In the genomic region with DNA sequence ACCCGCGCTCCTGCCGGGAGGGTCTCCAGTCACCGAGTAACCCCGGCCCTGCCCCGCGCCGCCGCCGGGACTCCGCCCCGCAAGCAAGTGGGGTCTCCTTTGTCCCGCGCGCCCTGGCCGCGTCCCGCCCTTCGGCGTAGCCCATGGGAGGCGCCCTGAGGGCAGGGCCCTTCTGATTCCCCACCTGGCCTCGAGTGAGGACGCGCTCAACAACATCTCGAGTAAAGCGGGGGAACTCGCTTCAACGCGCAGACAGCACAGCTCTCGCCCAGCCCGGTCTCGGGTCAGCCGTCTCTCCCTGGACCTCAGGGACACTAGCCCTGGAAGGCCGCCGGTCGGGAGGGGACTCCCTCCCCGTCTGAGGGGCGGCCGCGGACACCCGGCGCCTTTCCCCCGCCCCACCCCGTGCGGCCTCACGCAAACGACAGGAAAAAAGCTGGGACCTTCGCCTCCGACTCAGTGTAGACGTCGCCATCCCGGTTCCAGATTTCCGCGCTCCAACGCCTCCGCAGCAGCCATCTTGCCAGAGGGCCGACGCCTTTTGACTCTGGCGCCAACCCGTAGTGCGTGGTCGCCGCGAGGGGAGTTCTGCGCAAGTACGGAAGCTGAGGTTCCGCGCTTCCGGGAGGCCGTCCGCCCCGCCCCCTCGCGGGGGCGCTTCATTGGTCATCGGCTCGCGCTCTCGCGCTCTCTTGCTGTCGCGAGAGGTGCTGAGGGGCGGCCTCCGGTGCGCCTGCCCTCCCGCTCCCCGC, we compare ENCODE assay signal across 1 cellular context.
TF ChIP-seq lines count a peak whose summit lies in the region.

No MANE protein-coding gene starts in this region.

TF ChIP-seq in HepG2, 621 proteins besides CTCF, POLR2A, EP300 and RAD21 (continued from another document and continues in another):
- TF ChIP-seq, protein P1, sequence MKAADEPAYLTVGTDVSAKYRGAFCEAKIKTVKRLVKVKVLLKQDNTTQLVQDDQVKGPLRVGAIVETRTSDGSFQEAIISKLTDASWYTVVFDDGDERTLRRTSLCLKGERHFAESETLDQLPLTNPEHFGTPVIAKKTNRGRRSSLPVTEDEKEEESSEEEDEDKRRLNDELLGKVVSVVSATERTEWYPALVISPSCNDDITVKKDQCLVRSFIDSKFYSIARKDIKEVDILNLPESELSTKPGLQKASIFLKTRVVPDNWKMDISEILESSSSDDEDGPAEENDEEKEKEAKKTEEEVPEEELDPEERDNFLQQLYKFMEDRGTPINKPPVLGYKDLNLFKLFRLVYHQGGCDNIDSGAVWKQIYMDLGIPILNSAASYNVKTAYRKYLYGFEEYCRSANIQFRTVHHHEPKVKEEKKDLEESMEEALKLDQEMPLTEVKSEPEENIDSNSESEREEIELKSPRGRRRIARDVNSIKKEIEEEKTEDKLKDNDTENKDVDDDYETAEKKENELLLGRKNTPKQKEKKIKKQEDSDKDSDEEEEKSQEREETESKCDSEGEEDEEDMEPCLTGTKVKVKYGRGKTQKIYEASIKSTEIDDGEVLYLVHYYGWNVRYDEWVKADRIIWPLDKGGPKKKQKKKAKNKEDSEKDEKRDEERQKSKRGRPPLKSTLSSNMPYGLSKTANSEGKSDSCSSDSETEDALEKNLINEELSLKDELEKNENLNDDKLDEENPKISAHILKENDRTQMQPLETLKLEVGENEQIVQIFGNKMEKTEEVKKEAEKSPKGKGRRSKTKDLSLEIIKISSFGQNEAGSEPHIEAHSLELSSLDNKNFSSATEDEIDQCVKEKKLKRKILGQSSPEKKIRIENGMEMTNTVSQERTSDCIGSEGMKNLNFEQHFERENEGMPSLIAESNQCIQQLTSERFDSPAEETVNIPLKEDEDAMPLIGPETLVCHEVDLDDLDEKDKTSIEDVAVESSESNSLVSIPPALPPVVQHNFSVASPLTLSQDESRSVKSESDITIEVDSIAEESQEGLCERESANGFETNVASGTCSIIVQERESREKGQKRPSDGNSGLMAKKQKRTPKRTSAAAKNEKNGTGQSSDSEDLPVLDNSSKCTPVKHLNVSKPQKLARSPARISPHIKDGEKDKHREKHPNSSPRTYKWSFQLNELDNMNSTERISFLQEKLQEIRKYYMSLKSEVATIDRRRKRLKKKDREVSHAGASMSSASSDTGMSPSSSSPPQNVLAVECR (CRISPR knock-in tag; IDR thresholded peaks at IDR 0.05; ENCODE audit: borderline replicate concordance), result peak; percentile 97
- TF ChIP-seq, protein P2, sequence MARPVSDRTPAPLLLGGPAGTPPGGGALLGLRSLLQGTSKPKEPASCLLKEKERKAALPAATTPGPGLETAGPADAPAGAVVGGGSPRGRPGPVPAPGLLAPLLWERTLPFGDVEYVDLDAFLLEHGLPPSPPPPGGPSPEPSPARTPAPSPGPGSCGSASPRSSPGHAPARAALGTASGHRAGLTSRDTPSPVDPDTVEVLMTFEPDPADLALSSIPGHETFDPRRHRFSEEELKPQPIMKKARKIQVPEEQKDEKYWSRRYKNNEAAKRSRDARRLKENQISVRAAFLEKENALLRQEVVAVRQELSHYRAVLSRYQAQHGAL (CRISPR knock-in tag; IDR thresholded peaks at IDR 0.05; ENCODE audit: not compliant biosample characterization), result no peak
- peak; percentile 52; the same call in 1 of the 2 replicates for TF ChIP-seq KLF13 (CRISPR knock-in tag; IDR thresholded peaks at IDR 0.05)
- TF ChIP-seq ATAD3A (CRISPR knock-in tag; IDR thresholded peaks at IDR 0.05), result 0 out of 2 replicates have a peak, but pooled peaks have one; percentile 27
- TF ChIP-seq, protein P3, sequence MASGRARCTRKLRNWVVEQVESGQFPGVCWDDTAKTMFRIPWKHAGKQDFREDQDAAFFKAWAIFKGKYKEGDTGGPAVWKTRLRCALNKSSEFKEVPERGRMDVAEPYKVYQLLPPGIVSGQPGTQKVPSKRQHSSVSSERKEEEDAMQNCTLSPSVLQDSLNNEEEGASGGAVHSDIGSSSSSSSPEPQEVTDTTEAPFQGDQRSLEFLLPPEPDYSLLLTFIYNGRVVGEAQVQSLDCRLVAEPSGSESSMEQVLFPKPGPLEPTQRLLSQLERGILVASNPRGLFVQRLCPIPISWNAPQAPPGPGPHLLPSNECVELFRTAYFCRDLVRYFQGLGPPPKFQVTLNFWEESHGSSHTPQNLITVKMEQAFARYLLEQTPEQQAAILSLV (CRISPR knock-in tag; IDR thresholded peaks at IDR 0.05; ENCODE audit: borderline replicate concordance), result peak; percentile 97; the same call in 1 of the 2 replicates
- peak; percentile 81 for TF ChIP-seq RXRB (CRISPR knock-in tag; IDR thresholded peaks at IDR 0.05; ENCODE audit: borderline replicate concordance)
- peak; percentile 86; the same call in 1 of the 2 replicates for TF ChIP-seq ZNF776 (CRISPR knock-in tag; IDR thresholded peaks at IDR 0.05)
- TF ChIP-seq FOXA3 (CRISPR knock-in tag; IDR thresholded peaks at IDR 0.05), result peak; percentile 78
- TF ChIP-seq, protein P4, sequence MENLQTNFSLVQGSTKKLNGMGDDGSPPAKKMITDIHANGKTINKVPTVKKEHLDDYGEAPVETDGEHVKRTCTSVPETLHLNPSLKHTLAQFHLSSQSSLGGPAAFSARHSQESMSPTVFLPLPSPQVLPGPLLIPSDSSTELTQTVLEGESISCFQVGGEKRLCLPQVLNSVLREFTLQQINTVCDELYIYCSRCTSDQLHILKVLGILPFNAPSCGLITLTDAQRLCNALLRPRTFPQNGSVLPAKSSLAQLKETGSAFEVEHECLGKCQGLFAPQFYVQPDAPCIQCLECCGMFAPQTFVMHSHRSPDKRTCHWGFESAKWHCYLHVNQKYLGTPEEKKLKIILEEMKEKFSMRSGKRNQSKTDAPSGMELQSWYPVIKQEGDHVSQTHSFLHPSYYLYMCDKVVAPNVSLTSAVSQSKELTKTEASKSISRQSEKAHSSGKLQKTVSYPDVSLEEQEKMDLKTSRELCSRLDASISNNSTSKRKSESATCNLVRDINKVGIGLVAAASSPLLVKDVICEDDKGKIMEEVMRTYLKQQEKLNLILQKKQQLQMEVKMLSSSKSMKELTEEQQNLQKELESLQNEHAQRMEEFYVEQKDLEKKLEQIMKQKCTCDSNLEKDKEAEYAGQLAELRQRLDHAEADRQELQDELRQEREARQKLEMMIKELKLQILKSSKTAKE (CRISPR knock-in tag; IDR thresholded peaks at IDR 0.05; ENCODE audit: borderline replicate concordance), result peak; percentile 73; the same call in 1 of the 2 replicates
- TF ChIP-seq, protein P5, sequence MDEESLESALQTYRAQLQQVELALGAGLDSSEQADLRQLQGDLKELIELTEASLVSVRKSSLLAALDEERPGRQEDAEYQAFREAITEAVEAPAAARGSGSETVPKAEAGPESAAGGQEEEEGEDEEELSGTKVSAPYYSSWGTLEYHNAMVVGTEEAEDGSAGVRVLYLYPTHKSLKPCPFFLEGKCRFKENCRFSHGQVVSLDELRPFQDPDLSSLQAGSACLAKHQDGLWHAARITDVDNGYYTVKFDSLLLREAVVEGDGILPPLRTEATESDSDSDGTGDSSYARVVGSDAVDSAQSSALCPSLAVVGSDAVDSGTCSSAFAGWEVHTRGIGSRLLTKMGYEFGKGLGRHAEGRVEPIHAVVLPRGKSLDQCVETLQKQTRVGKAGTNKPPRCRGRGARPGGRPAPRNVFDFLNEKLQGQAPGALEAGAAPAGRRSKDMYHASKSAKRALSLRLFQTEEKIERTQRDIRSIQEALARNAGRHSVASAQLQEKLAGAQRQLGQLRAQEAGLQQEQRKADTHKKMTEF (CRISPR knock-in tag; IDR thresholded peaks at IDR 0.05), result peak; percentile 98
- TF ChIP-seq, protein P6, sequence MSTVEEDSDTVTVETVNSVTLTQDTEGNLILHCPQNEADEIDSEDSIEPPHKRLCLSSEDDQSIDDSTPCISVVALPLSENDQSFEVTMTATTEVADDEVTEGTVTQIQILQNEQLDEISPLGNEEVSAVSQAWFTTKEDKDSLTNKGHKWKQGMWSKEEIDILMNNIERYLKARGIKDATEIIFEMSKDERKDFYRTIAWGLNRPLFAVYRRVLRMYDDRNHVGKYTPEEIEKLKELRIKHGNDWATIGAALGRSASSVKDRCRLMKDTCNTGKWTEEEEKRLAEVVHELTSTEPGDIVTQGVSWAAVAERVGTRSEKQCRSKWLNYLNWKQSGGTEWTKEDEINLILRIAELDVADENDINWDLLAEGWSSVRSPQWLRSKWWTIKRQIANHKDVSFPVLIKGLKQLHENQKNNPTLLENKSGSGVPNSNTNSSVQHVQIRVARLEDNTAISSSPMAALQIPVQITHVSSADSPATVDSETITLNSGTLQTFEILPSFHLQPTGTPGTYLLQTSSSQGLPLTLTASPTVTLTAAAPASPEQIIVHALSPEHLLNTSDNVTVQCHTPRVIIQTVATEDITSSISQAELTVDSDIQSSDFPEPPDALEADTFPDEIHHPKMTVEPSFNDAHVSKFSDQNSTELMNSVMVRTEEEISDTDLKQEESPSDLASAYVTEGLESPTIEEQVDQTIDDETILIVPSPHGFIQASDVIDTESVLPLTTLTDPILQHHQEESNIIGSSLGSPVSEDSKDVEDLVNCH (CRISPR knock-in tag; IDR thresholded peaks at IDR 0.05), result 0 out of 2 replicates have a peak, but pooled peaks have one; percentile 63
- no peak for TF ChIP-seq TRIM24 (CRISPR knock-in tag; IDR thresholded peaks at IDR 0.05)
- no peak for TF ChIP-seq ZKSCAN1 (IDR thresholded peaks at IDR 0.05; ENCODE audit: low read length)
- TF ChIP-seq, protein P7, sequence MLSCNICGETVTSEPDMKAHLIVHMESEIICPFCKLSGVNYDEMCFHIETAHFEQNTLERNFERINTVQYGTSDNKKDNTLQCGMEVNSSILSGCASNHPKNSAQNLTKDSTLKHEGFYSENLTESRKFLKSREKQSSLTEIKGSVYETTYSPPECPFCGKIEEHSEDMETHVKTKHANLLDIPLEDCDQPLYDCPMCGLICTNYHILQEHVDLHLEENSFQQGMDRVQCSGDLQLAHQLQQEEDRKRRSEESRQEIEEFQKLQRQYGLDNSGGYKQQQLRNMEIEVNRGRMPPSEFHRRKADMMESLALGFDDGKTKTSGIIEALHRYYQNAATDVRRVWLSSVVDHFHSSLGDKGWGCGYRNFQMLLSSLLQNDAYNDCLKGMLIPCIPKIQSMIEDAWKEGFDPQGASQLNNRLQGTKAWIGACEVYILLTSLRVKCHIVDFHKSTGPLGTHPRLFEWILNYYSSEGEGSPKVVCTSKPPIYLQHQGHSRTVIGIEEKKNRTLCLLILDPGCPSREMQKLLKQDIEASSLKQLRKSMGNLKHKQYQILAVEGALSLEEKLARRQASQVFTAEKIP (CRISPR knock-in tag; IDR thresholded peaks at IDR 0.05; ENCODE audit: borderline replicate concordance), result no peak
- TF ChIP-seq, protein P8, sequence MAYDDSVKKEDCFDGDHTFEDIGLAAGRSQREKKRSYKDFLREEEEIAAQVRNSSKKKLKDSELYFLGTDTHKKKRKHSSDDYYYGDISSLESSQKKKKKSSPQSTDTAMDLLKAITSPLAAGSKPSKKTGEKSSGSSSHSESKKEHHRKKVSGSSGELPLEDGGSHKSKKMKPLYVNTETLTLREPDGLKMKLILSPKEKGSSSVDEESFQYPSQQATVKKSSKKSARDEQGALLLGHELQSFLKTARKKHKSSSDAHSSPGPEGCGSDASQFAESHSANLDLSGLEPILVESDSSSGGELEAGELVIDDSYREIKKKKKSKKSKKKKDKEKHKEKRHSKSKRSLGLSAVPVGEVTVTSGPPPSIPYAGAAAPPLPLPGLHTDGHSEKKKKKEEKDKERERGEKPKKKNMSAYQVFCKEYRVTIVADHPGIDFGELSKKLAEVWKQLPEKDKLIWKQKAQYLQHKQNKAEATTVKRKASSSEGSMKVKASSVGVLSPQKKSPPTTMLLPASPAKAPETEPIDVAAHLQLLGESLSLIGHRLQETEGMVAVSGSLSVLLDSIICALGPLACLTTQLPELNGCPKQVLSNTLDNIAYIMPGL (CRISPR knock-in tag; IDR thresholded peaks at IDR 0.05; ENCODE audit: borderline replicate concordance in 1 of 2, low read depth in 1 of 2), result peak; percentile 86 to 98
- TF ChIP-seq, protein P9, sequence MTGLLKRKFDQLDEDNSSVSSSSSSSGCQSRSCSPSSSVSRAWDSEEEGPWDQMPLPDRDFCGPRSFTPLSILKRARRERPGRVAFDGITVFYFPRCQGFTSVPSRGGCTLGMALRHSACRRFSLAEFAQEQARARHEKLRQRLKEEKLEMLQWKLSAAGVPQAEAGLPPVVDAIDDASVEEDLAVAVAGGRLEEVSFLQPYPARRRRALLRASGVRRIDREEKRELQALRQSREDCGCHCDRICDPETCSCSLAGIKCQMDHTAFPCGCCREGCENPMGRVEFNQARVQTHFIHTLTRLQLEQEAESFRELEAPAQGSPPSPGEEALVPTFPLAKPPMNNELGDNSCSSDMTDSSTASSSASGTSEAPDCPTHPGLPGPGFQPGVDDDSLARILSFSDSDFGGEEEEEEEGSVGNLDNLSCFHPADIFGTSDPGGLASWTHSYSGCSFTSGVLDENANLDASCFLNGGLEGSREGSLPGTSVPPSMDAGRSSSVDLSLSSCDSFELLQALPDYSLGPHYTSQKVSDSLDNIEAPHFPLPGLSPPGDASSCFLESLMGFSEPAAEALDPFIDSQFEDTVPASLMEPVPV (CRISPR knock-in tag; IDR thresholded peaks at IDR 0.05), result peak; percentile 94
- TF ChIP-seq HIVEP1 (CRISPR knock-in tag; IDR thresholded peaks at IDR 0.05), result peak; percentile 94
- peak; percentile 92; the same call in 1 of the 2 replicates for TF ChIP-seq ZNF234 (CRISPR knock-in tag; conservative IDR thresholded peaks at IDR 0.05)
- TF ChIP-seq NR1H2 (CRISPR knock-in tag; IDR thresholded peaks at IDR 0.05; ENCODE audit: borderline replicate concordance, low read depth), result peak; percentile 71
- TF ChIP-seq FOXA1 (IDR thresholded peaks at IDR 0.05), result no peak
- TF ChIP-seq FOXA1 (CRISPR knock-in tag; IDR thresholded peaks at IDR 0.05), result peak; percentile 29; the same call in 1 of the 2 replicates
- TF ChIP-seq ZNF850 (CRISPR knock-in tag; conservative IDR thresholded peaks at IDR 0.05), result peak; percentile 75; the same call in 1 of the 2 replicates
- TF ChIP-seq HNRNPK (IDR thresholded peaks at IDR 0.05; ENCODE audit: low read depth, low read length, poor library complexity, severe bottlenecking), result peak; percentile 96
- TF ChIP-seq ZBTB21 (CRISPR knock-in tag; IDR thresholded peaks at IDR 0.05), result peak; percentile 50
- no peak; the same call in 1 of the 2 replicates for TF ChIP-seq KDM4B (CRISPR knock-in tag; IDR thresholded peaks at IDR 0.05)
- TF ChIP-seq, protein P10, sequence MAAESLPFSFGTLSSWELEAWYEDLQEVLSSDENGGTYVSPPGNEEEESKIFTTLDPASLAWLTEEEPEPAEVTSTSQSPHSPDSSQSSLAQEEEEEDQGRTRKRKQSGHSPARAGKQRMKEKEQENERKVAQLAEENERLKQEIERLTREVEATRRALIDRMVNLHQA (CRISPR knock-in tag; IDR thresholded peaks at IDR 0.05), result no peak
- TF ChIP-seq KLF12 (CRISPR knock-in tag; IDR thresholded peaks at IDR 0.05; ENCODE audit: borderline replicate concordance), result peak; percentile 93
- TF ChIP-seq SOX6 (IDR thresholded peaks at IDR 0.05), result no peak
- peak; percentile 60 for TF ChIP-seq SOX6 (CRISPR knock-in tag; IDR thresholded peaks at IDR 0.05)
- TF ChIP-seq GPN1 (CRISPR knock-in tag; IDR thresholded peaks at IDR 0.05; ENCODE audit: borderline replicate concordance), result peak; percentile 90; the same call in 1 of the 2 replicates
- peak; percentile 78 for TF ChIP-seq GATAD2A (CRISPR knock-in tag; IDR thresholded peaks at IDR 0.05)
- TF ChIP-seq ETV6 (CRISPR knock-in tag; conservative IDR thresholded peaks at IDR 0.05), result peak; percentile 94
- TF ChIP-seq ZZZ3 (CRISPR knock-in tag; IDR thresholded peaks at IDR 0.05; ENCODE audit: borderline replicate concordance), result peak; percentile 98; the same call in 1 of the 2 replicates
- TF ChIP-seq ZEB1 (IDR thresholded peaks at IDR 0.05; ENCODE audit: insufficient replicate concordance, low read depth), result no peak
- TF ChIP-seq SRY (CRISPR knock-in tag; IDR thresholded peaks at IDR 0.05), result peak; percentile 98; the same call in 1 of the 2 replicates
- no peak for TF ChIP-seq FLYWCH1 (CRISPR knock-in tag; IDR thresholded peaks at IDR 0.05)
- peak; percentile 96 for TF ChIP-seq MXD4 (CRISPR knock-in tag; IDR thresholded peaks at IDR 0.05)
- TF ChIP-seq PAWR (CRISPR knock-in tag; IDR thresholded peaks at IDR 0.05; ENCODE audit: borderline replicate concordance), result 0 out of 2 replicates have a peak, but pooled peaks have one; percentile 90
- TF ChIP-seq HDAC1 (CRISPR knock-in tag; IDR thresholded peaks at IDR 0.05), result peak; percentile 99
- TF ChIP-seq RNF2 (conservative IDR thresholded peaks at IDR 0.05; ENCODE audit: low read depth), result peak; percentile 98
